ENCODE assay signal across 14 cellular contexts in genomic region chr11:70230840-70231710, GRCh38.
"Had no signal": no experiment of that assay in that cellular context is flagged by ENCODE, and none has a peak within 500 bp of the region (broad histone marks: within the 10 kb centered on the region; RNA-seq: fewer than 3 reads in every experiment).

No MANE protein-coding gene starts in this region.

- H3K36me3 ChIP-seq: upper lobe of left lung had no signal

- H3K4me3 ChIP-seq: mucosa of descending colon, upper lobe of left lung had no signal

- H3K27ac ChIP-seq: upper lobe of left lung, VCaP had no signal

- H3K27me3 ChIP-seq: upper lobe of left lung had no signal

- ATAC-seq: activated CD4-positive, alpha-beta T cell treated with anti-CD3 and anti-CD28 coated beads for 36 hours; activated CD8-positive, alpha-beta T cell treated with anti-CD3 and anti-CD28 coated beads for 36 hours; effector memory CD8-positive, alpha-beta T cell; mucosa of descending colon; naive thymus-derived CD8-positive, alpha-beta T cell; sciatic nerve had no signal

- H3K9me3 ChIP-seq: mucosa of descending colon, upper lobe of left lung had no signal

- DNase-seq: activated CD4-positive, alpha-beta T cell treated with anti-CD3 and anti-CD28 coated beads for 36 hours; activated CD8-positive, alpha-beta memory T cell treated with anti-CD3 and anti-CD28 coated beads, Interleukin-2, amount 50 U/mL, for 48 hours; activated CD8-positive, alpha-beta T cell treated with anti-CD3 and anti-CD28 coated beads for 36 hours; activated naive CD4-positive, alpha-beta T cell; central memory CD4-positive, alpha-beta T cell; effector memory CD8-positive, alpha-beta T cell; hypothalamus; left cardiac atrium; mucosa of descending colon; naive thymus-derived CD8-positive, alpha-beta T cell; stimulated activated naive CD4-positive, alpha-beta T cell treated with Interleukin-2 at 50 U/mL for 16 hours; upper lobe of left lung had no signal
